ENCODE assay signal across 7 cellular contexts in the genomic region with DNA sequence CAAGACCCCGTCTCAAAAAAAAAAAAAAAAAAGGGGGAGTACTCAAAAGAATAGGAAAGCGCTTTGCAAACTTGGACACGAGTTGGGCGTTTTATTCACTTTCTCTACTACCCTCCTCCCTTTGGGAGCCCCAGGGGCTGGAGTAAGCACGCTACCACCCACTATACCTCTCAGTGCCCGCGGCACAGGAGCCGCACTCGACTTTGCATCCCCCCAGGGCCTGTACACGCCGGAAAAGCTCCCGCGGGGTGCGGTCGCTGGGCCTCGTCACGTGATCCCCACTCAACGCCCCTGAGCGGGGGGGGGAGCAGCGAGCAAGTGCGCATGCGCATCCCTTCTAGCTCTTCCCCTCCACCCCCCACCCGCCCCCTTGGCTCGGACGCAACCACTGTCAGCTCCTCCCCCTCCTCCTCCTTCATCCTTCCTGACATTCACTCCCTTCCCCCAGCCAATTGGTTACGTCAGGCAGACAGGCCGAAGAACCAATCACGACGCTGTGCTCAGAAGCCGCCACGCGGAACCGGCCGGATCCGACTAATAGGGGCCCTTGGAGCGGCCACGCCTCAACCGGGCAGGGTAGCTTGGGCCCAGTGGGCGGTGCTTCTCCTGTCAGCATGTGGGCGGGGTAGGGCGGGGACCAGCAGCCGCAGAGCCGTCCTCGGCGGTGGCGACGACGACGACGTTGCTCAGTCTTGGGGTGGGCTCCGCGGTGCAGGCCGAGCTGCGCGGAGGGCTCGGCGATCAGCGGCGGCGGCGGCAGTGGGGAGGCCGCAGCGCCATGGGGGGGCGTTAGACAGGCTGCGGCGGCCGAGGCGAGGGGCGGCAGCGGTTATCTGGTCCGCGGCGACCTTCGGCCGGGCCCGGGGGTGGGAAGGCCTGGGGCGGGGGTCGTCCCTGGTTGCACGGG. TPM values are rescaled to one million over a fixed set of nuclear protein-coding genes. Genes with fewer than 3 reads are reported as not detected.
DNase-seq lines count a peak whose midpoint lies in the region; ATAC-seq and TF ChIP-seq lines count a peak whose summit lies in the region.

A gene with protein sequence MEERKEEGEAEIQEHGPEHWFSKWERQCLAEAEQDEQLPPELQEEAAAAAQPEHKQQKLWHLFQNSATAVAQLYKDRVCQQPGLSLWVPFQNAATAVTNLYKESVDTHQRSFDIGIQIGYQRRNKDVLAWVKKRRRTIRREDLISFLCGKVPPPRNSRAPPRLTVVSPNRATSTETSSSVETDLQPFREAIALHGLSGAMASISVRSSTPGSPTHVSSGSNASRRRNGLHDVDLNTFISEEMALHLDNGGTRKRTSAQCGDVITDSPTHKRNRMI (plus strand): TSS at position 685 of the 907 bp plus-strand sequence. CDS start 401 bp downstream, outside the sequence.

- peak; percentile 99 for DNase-seq in NCI-H2029 (lab: John Stamatoyannopoulos, UW)
- peak; percentile 99 for DNase-seq in T-helper 22 cell (ENCODE audit: low read depth)
- DNase-seq in astrocyte of the cerebellum (ENCODE audit: low read depth), result peak; percentile 100
- peak; percentile 97 for DNase-seq in hepatic stellate cell (ENCODE audit: low spot score)
- DNase-seq in renal cortical epithelial cell (ENCODE audit: low read depth), result peak; percentile 98

- in situ Hi-C loops in astrocyte of the cerebellum (cut with HindIII; ENCODE audit: low sequenced_read_pairs), result no loop called here

- no peak for TF ChIP-seq CTCF in astrocyte of the cerebellum (IDR thresholded peaks at IDR 0.05; ENCODE audit: low read depth, low read length, missing control alignments)

- peak; percentile 97 for TF ChIP-seq POLR2A in GM18505 (IDR thresholded peaks at IDR 0.05; ENCODE audit: borderline replicate concordance, extremely low read depth, insufficient read depth, insufficient read length)

- ATAC-seq in GM18505 (IDR thresholded peaks at IDR 0.05; ENCODE audit: unreplicated experiment) (peak; percentile 87), HG02973 (IDR thresholded peaks at IDR 0.05; ENCODE audit: unreplicated experiment) (peak; percentile 86)

- peak within 1 kb of the TSS; percentile 89 for H3K4me3 ChIP-seq in astrocyte of the cerebellum (ENCODE audit: low read depth, low read length)

RNA-seq across cellular contexts. Expression of the gene that starts here (rescaled TPM):
- 88.6 and 95.5 TPM in 2 replicates for total RNA-seq in renal cortical epithelial cell

Comparison
In these comparisons a context has a peak if more than half of its experiments do, and no peak if none do; other contexts are left out.
1. Peak in every context shown above with its lines: DNase-seq, ATAC-seq and H3K4me3 ChIP-seq.